9 cellular contexts compared by ENCODE assay signal in genomic region chr1:226697608-226698544, GRCh38. TPM values are rescaled to one million over a fixed set of nuclear protein-coding genes. Genes with fewer than 3 reads are reported as not detected.
DNase-seq lines count a peak whose midpoint lies in the region; ATAC-seq lines count a peak whose summit lies in the region.
"Had no signal": no experiment of that assay in that cellular context is flagged by ENCODE, and none has a peak within 500 bp of the region (broad histone marks: within the 10 kb centered on the region; RNA-seq: fewer than 3 reads in every experiment).

No MANE protein-coding gene starts in this region.

- H3K4me1 Mint-ChIP-seq in activated naive CD8-positive, alpha-beta T cell treated with anti-CD3 and anti-CD28 coated beads for 36 hours: peaks cover 86% of the 10 kb centered on the region

- H3K36me3 Mint-ChIP-seq in activated naive CD8-positive, alpha-beta T cell treated with anti-CD3 and anti-CD28 coated beads for 36 hours: peaks cover 42% of the 10 kb centered on the region

- no peaks in the 10 kb centered on the region for H3K27me3 Mint-ChIP-seq in activated naive CD8-positive, alpha-beta T cell treated with anti-CD3 and anti-CD28 coated beads for 36 hours

- H3K27ac Mint-ChIP-seq in activated naive CD8-positive, alpha-beta T cell treated with anti-CD3 and anti-CD28 coated beads for 36 hours: peak overlapping the region; percentile 94

- H3K9me3 Mint-ChIP-seq in activated naive CD8-positive, alpha-beta T cell treated with anti-CD3 and anti-CD28 coated beads for 36 hours: no peaks in the 10 kb centered on the region

- peak overlapping the region in 16 of 21 experiments; percentile 4 to 70 (median 52) for H3K27ac ChIP-seq in skin epidermis

- no peak for DNase-seq in activated naive CD8-positive, alpha-beta T cell treated with anti-CD3 and anti-CD28 coated beads for 36 hours
- DNase-seq in AG08396 (ENCODE audit: low spot score): no peak
- DNase-seq in NCI-H69 (lab: John Stamatoyannopoulos, UW): no peak
- DNase-seq in SHP77 (lab: John Stamatoyannopoulos, UW): no peak
- DNase-seq: RPMI8226 had no signal

- peak overlapping the region; percentile 50 for H3K4me3 Mint-ChIP-seq in activated naive CD8-positive, alpha-beta T cell treated with anti-CD3 and anti-CD28 coated beads for 36 hours

- ATAC-seq in GM19023 (IDR thresholded peaks at IDR 0.05; ENCODE audit: unreplicated experiment) (peak; percentile 35), HG02885 (IDR thresholded peaks at IDR 0.05; ENCODE audit: poor library complexity, unreplicated experiment) (peak; percentile 27), HG02840 (IDR thresholded peaks at IDR 0.05; ENCODE audit: low FRiP score, unreplicated experiment) (no peak)

- H3K4me3 ChIP-seq in skin epidermis: no peak overlapping the region

RNA-seq across cellular contexts. Expression of gene ITPKB, which starts 41.2 kb away (rescaled TPM):
- 10 to 100 TPM; 30.7 to 30.8 TPM for total RNA-seq in activated naive CD8-positive, alpha-beta T cell treated with anti-CD3 and anti-CD28 coated beads for 36 hours
